ENCODE assay signal across 9 cellular contexts in genomic region chr11:119222308-119222707, GRCh38. TPM values are rescaled to one million over a fixed set of nuclear protein-coding genes. Genes with fewer than 3 reads are reported as not detected.
DNase-seq lines count a peak whose midpoint lies in the region; ATAC-seq lines count a peak whose summit lies in the region.
"Had no signal": no experiment of that assay in that cellular context is flagged by ENCODE, and none has a peak within 500 bp of the region (broad histone marks: within the 10 kb centered on the region; RNA-seq: fewer than 3 reads in every experiment).

No MANE protein-coding gene starts in this region.

- DNase-seq in HCEC 1CT (peak; percentile 33), NCI-H69 (lab: John Stamatoyannopoulos, UW) (peak; percentile 45), fibroblast of gingiva (ENCODE audit: low read depth) (peak; percentile 70), pons (ENCODE audit: low spot score) (peak; percentile 78), left lobe of liver (ENCODE audit: low spot score) (no peak), RKO (ENCODE audit: low spot score) (no peak)
- DNase-seq: NCI-H82 had no signal

- ATAC-seq in left lobe of liver (no peak), HG03571 (IDR thresholded peaks at IDR 0.05; ENCODE audit: unreplicated experiment) (no peak), HG03175 (IDR thresholded peaks at IDR 0.05; ENCODE audit: unreplicated experiment) (no peak)

RNA-seq across cellular contexts. Expression of gene CBL, which starts 16.2 kb away (rescaled TPM):
- total RNA-seq in left lobe of liver: 3.2 TPM

RNA-seq across cellular contexts. Expression of gene NHERF4, which starts 37.0 kb away (rescaled TPM):
- total RNA-seq in left lobe of liver: 0.25 TPM

RNA-seq across cellular contexts. Expression of gene NLRX1, which starts 53.8 kb away (rescaled TPM):
- total RNA-seq in left lobe of liver: 13.1 TPM

Comparison
In these comparisons a context has a peak if more than half of its experiments do, and no peak if none do; other contexts are left out.
1. DNase-seq: peak in HCEC 1CT (single experiment), NCI-H69 (single experiment), fibroblast of gingiva (single experiment) and pons (single experiment); none in left lobe of liver (single experiment) and RKO (single experiment).